In the genomic region with DNA sequence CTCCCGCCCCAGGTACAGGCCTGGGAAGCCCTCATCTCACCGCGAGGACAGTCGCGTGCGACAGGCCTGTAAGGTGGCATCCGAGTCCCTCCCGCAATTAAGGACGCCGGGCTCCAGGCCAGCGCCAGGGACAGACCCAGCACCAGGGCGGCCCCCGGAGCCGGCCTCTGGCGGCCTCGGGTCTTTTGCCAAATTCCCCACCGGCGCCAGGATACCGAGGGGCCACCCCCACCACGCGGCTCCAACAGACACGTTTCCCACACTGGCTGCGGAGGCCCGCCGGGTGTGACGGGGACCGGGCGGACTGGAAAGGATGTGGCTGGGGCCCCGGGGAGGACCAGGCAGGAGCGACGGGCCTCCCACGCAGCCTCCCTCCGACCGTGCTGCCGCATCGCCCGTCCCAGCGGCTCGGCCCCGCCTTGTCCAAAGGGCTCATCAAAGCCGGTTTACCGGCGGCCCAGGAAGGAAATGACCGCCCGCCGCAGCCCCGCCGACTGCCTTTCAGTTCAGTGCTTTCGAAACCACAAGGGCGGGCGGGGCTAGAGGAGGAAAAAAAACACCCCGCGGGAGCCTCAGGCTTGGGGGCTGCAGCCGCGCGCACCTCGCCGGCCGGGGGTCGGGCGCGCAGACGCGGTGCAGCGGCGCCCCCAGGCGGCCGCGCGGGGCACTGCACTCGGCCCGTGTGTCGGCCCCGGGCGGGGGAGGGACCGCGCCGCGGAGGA, we compare ENCODE assay signal across 1 cellular context.
TF ChIP-seq lines count a peak whose summit lies in the region.

No MANE protein-coding gene starts in this region.

TF ChIP-seq in HEK293, 187 proteins besides CTCF, POLR2A, EP300 and RAD21 (continued from another document):
- TF ChIP-seq, protein P1, sequence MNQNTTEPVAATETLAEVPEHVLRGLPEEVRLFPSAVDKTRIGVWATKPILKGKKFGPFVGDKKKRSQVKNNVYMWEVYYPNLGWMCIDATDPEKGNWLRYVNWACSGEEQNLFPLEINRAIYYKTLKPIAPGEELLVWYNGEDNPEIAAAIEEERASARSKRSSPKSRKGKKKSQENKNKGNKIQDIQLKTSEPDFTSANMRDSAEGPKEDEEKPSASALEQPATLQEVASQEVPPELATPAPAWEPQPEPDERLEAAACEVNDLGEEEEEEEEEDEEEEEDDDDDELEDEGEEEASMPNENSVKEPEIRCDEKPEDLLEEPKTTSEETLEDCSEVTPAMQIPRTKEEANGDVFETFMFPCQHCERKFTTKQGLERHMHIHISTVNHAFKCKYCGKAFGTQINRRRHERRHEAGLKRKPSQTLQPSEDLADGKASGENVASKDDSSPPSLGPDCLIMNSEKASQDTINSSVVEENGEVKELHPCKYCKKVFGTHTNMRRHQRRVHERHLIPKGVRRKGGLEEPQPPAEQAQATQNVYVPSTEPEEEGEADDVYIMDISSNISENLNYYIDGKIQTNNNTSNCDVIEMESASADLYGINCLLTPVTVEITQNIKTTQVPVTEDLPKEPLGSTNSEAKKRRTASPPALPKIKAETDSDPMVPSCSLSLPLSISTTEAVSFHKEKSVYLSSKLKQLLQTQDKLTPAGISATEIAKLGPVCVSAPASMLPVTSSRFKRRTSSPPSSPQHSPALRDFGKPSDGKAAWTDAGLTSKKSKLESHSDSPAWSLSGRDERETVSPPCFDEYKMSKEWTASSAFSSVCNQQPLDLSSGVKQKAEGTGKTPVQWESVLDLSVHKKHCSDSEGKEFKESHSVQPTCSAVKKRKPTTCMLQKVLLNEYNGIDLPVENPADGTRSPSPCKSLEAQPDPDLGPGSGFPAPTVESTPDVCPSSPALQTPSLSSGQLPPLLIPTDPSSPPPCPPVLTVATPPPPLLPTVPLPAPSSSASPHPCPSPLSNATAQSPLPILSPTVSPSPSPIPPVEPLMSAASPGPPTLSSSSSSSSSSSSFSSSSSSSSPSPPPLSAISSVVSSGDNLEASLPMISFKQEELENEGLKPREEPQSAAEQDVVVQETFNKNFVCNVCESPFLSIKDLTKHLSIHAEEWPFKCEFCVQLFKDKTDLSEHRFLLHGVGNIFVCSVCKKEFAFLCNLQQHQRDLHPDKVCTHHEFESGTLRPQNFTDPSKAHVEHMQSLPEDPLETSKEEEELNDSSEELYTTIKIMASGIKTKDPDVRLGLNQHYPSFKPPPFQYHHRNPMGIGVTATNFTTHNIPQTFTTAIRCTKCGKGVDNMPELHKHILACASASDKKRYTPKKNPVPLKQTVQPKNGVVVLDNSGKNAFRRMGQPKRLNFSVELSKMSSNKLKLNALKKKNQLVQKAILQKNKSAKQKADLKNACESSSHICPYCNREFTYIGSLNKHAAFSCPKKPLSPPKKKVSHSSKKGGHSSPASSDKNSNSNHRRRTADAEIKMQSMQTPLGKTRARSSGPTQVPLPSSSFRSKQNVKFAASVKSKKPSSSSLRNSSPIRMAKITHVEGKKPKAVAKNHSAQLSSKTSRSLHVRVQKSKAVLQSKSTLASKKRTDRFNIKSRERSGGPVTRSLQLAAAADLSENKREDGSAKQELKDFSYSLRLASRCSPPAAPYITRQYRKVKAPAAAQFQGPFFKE (tag by site-specific recombination; IDR thresholded peaks at IDR 0.05; ENCODE audit: borderline replicate concordance): no peak
- no peak for TF ChIP-seq ZNF768 (tag by site-specific recombination; IDR thresholded peaks at IDR 0.05)
- peak; percentile 49; the same call in 1 of the 2 replicates for TF ChIP-seq ZBTB7A (tag by site-specific recombination; IDR thresholded peaks at IDR 0.05; ENCODE audit: low read depth)
- peak; percentile 92 for TF ChIP-seq GLIS1 (tag by site-specific recombination; IDR thresholded peaks at IDR 0.05)
- 0 out of 2 replicates have a peak, but pooled peaks have one; percentile 39 for TF ChIP-seq ZSCAN16 (tag by site-specific recombination; IDR thresholded peaks at IDR 0.05)
- TF ChIP-seq ZNF335 (tag by site-specific recombination; conservative IDR thresholded peaks at IDR 0.05): peak; percentile 88
- peak; percentile 74 for TF ChIP-seq ZNF548 (tag by site-specific recombination; IDR thresholded peaks at IDR 0.05)
- no peak for TF ChIP-seq HOXA7 (CRISPR knock-in tag; IDR thresholded peaks at IDR 0.05; ENCODE audit: borderline replicate concordance)
